ENCODE assay signal across 8 cellular contexts in the genomic region with DNA sequence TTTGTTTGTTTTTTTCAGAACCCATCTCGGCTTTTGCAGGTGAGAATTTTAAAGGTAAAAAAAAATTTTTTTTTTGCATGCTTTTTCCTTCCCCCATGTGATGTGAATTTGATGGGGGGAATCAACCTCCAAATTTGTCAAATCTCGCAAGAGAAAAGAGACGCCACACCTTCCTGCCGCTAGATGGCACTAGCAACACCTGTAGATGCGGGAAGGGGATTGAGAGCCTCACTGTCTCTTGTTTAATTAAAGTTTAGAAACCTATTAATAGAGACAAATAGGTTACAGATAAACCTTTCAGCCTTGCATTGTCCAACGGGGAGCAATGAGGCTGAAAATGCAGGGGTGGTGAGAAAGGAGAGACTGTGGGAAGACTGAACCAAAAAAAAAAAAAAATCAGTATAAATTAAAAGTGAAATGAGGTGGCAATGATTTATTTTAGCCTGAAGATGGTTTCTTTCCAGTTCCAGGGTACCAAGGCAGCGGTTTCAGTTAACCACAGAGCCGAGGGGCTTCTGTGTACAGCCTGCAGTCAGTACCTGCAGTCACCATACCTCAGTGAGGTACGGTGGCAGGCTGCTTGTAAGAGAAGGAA.
DNase-seq lines count a peak whose midpoint lies in the region; ATAC-seq, FAIRE-seq and TF ChIP-seq lines count a peak whose summit lies in the region.

No MANE protein-coding gene starts in this region.

- FAIRE-seq in RCC 7860 (lab: Jason Lieb, UNC): peak; percentile 48

- H3K27me3 ChIP-seq in psoas muscle (ENCODE audit: insufficient read depth in 3 of 3, low read length in 2 of 3): peaks cover 0 to 14% (median 4%) of the 10 kb centered on the region in 3 donors

- ATAC-seq in psoas muscle: peak in 1 of 4 donors; percentile 45
- no peak for ATAC-seq in HG03280 (IDR thresholded peaks at IDR 0.05; ENCODE audit: unreplicated experiment)

- peak; percentile 82 for TF ChIP-seq CTCF in psoas muscle (IDR thresholded peaks at IDR 0.05)

- DNase-seq in NOMO-1 (lab: John Stamatoyannopoulos, UW; ENCODE audit: unreplicated experiment in 2 of 2) (peak; percentile 26 to 44), NOMO-1 treated with dmso at 0.1 percent for 144 hours (lab: John Stamatoyannopoulos, UW; ENCODE audit: unreplicated experiment) (no peak), HS-5 (ENCODE audit: low read depth) (peak; percentile 25), RCC 7860 (ENCODE audit: low spot score) (peak; percentile 28), glomerular visceral epithelial cell (ENCODE audit: extremely low spot score) (peak; percentile 60), psoas muscle (peak; percentile 45 to 69)
- DNase-seq in activated gamma-delta T cell treated with anti-CD3 and anti-CD28 coated beads, Interleukin-2, amount 50 U/mL, for 16 hours (ENCODE audit: low read depth): peak; percentile 22

- H3K4me1 ChIP-seq in psoas muscle: no peaks in the 10 kb centered on the region

- no peak overlapping the region for H3K27ac ChIP-seq in psoas muscle

- H3K9me3 ChIP-seq in psoas muscle: no peaks in the 10 kb centered on the region

- intact Hi-C loops in psoas muscle (cut with DNase I): loop anchor here in 1 of 2 donors (2.0 to 5.0 kb wide), 2 partner anchors 118 to 160 kb away; no protein-coding TSS in a partner anchor

- no peak overlapping the region for H3K4me3 ChIP-seq in psoas muscle

- no peaks in the 10 kb centered on the region for H3K36me3 ChIP-seq in psoas muscle (ENCODE audit: insufficient read depth in 1 of 2, low read depth in 1 of 2)

- WGBS in psoas muscle, 3 donors: 20 to 24% (median 20%) methylated on average over 9 of the region's 9 CpGs
